ENCODE assay signal across 8 cellular contexts in genomic region chr15:30173041-30173608, GRCh38. TPM values are rescaled to one million over a fixed set of nuclear protein-coding genes. Genes with fewer than 3 reads are reported as not detected.
A peak's percentile ranks its signal among the peaks of the same experiment; 100 is the strongest.
DNase-seq lines count a peak whose midpoint lies in the region; ATAC-seq and TF ChIP-seq lines count a peak whose summit lies in the region.
"Not testable (repeated sequence)": the region's sequence is repeated elsewhere in the genome, so short reads cannot be mapped to it uniquely, and the experiment has no call there.

No MANE protein-coding gene starts in this region.

- ATAC-seq in GM18867 (IDR thresholded peaks at IDR 0.05; ENCODE audit: unreplicated experiment) (peak; percentile 64), HG03095 (IDR thresholded peaks at IDR 0.05; ENCODE audit: unreplicated experiment) (peak; percentile 67), upper lobe of left lung (ENCODE audit: low FRiP score in 2 of 2) (peak; percentile 50 to 76)

- 25 to 27% methylated on average over 1 of the region's 11 CpGs for WGBS in upper lobe of left lung, 2 donors

- H3K4me3 ChIP-seq in SJCRH30, upper lobe of left lung: not testable (repeated sequence)

- not testable (repeated sequence) for H3K27me3 ChIP-seq in SJCRH30, upper lobe of left lung

- not testable (repeated sequence) for H3K9me3 ChIP-seq in SJCRH30 (replicated peaks); upper lobe of left lung

- not testable (repeated sequence) for TF ChIP-seq CTCF in upper lobe of left lung (IDR thresholded peaks at IDR 0.05)

- H3K27ac ChIP-seq in SJCRH30, upper lobe of left lung: not testable (repeated sequence)

- not testable (repeated sequence) for TF ChIP-seq EP300 in upper lobe of left lung (IDR thresholded peaks at IDR 0.05)

- H3K36me3 ChIP-seq in SJCRH30, upper lobe of left lung: not testable (repeated sequence)

- not testable (repeated sequence) for TF ChIP-seq POLR2A in upper lobe of left lung (IDR thresholded peaks at IDR 0.05)

- not testable (repeated sequence) for H3K4me1 ChIP-seq in SJCRH30, upper lobe of left lung

- DNase-seq in SJCRH30 (peak; percentile 30 to 76), activated T-cell treated with anti-CD3 and anti-CD28 coated beads for 1 hour (ENCODE audit: low read depth) (peak; percentile 38), kidney tubule cell (ENCODE audit: low spot score) (peak; percentile 0), upper lobe of left lung (peak; percentile 24 to 76)
- DNase-seq in central memory CD4-positive, alpha-beta T cell = peak; percentile 74
- DNase-seq in stimulated activated CD4-positive, alpha-beta T cell treated with anti-CD3 and anti-CD28 coated beads, Interleukin-12 subunit alpha, Interleukin-12 subunit beta, amount 100 ng/mL, for 24 hours (ENCODE audit: low read depth in 2 of 2) = peak; percentile 31 to 62

RNA-seq across cellular contexts. Expression of gene GOLGA8T, which starts 38.3 kb away (rescaled TPM):
- not detected in 2 replicates for total RNA-seq in SJCRH30 (2014; rRNA removed; shearing (Covaris generic))
- total RNA-seq in upper lobe of left lung = 1 to 10 TPM in 1 of 6 donors, under 1 TPM in 1, not detected in 4; 0.26 to 2.0 TPM

Comparison
In these comparisons a context has a peak if more than half of its experiments do, and no peak if none do; other contexts are left out.
1. DNase-seq: peak in every context shown above with its lines; median percentile 74 in central memory CD4-positive, alpha-beta T cell; 53 in SJCRH30; 50 in upper lobe of left lung; 46 in stimulated activated CD4-positive, alpha-beta T cell treated with anti-CD3 and anti-CD28 coated beads, Interleukin-12 subunit alpha, Interleukin-12 subunit beta, amount 100 ng/mL, for 24 hours; 38 in activated T-cell treated with anti-CD3 and anti-CD28 coated beads for 1 hour; 0 in kidney tubule cell.